Comparison of ENCODE assay signal across 1 cellular context in the genomic region with DNA sequence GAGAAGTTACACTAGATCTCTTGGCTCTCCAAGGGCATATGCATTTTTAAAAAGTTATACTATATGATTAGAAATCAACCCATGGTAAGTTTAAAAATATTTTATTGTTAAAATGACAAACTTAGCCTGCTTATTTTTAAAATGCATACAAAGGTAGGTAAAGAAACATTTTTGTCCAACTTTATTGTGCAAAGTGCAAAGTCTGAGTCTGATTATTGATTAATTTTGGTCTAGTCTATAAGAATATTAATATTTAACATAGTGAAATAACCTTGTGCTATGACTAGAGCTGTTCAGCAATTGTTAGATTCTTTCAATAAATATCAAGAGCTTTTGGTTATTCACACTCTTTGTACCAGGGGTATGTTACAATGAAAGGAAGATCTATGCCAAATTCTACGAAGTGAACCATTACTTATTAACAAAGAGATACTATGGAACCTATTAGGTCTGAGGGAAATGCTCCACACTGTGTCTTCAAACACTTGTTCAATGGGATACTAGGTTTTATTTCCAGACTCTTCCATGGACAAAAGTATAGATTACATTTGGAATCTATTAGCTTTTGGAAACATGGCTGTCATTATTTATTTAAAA.
TF ChIP-seq lines count a peak whose summit lies in the region.

No MANE protein-coding gene starts in this region.

TF ChIP-seq in HepG2, 621 proteins besides CTCF, POLR2A, EP300 and RAD21:
- TF ChIP-seq SMARCC2 (IDR thresholded peaks at IDR 0.05) (no peak), ZNF232 (CRISPR knock-in tag; IDR thresholded peaks at IDR 0.05; ENCODE audit: borderline replicate concordance) (no peak), SP2 (CRISPR knock-in tag; IDR thresholded peaks at IDR 0.05) (no peak), RBM22 (optimal IDR thresholded peaks at IDR 0.05; ENCODE audit: low read length) (no peak), CHD2 (IDR thresholded peaks at IDR 0.05; ENCODE audit: low read depth, low read length) (no peak), ZNF33B (CRISPR knock-in tag; IDR thresholded peaks at IDR 0.05) (no peak), ZNF335 (CRISPR knock-in tag; IDR thresholded peaks at IDR 0.05) (no peak), ZBTB40 (IDR thresholded peaks at IDR 0.05) (no peak), ZBTB40 (CRISPR knock-in tag; IDR thresholded peaks at IDR 0.05) (no peak), SMARCE1 (IDR thresholded peaks at IDR 0.05; ENCODE audit: borderline replicate concordance) (no peak), ETS1 (CRISPR knock-in tag; IDR thresholded peaks at IDR 0.05) (no peak)
- TF ChIP-seq, protein P1, sequence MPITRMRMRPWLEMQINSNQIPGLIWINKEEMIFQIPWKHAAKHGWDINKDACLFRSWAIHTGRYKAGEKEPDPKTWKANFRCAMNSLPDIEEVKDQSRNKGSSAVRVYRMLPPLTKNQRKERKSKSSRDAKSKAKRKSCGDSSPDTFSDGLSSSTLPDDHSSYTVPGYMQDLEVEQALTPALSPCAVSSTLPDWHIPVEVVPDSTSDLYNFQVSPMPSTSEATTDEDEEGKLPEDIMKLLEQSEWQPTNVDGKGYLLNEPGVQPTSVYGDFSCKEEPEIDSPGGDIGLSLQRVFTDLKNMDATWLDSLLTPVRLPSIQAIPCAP (CRISPR knock-in tag; IDR thresholded peaks at IDR 0.05; ENCODE audit: low read depth) = no peak
- TF ChIP-seq, protein P2, sequence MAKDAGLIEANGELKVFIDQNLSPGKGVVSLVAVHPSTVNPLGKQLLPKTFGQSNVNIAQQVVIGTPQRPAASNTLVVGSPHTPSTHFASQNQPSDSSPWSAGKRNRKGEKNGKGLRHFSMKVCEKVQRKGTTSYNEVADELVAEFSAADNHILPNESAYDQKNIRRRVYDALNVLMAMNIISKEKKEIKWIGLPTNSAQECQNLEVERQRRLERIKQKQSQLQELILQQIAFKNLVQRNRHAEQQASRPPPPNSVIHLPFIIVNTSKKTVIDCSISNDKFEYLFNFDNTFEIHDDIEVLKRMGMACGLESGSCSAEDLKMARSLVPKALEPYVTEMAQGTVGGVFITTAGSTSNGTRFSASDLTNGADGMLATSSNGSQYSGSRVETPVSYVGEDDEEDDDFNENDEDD (CRISPR knock-in tag; IDR thresholded peaks at IDR 0.05; ENCODE audit: borderline replicate concordance) = no peak
- TF ChIP-seq, protein P3, sequence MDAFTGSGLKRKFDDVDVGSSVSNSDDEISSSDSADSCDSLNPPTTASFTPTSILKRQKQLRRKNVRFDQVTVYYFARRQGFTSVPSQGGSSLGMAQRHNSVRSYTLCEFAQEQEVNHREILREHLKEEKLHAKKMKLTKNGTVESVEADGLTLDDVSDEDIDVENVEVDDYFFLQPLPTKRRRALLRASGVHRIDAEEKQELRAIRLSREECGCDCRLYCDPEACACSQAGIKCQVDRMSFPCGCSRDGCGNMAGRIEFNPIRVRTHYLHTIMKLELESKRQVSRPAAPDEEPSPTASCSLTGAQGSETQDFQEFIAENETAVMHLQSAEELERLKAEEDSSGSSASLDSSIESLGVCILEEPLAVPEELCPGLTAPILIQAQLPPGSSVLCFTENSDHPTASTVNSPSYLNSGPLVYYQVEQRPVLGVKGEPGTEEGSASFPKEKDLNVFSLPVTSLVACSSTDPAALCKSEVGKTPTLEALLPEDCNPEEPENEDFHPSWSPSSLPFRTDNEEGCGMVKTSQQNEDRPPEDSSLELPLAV (CRISPR knock-in tag; conservative IDR thresholded peaks at IDR 0.05; ENCODE audit: low read depth) = no peak
